11 cellular contexts compared by ENCODE assay signal in genomic region chr22:20211997-20212753, GRCh38. TPM values are rescaled to one million over a fixed set of nuclear protein-coding genes. Genes with fewer than 3 reads are reported as not detected.
A peak's percentile ranks its signal among the peaks of the same experiment; 100 is the strongest.
DNase-seq lines count a peak whose midpoint lies in the region; ATAC-seq and TF ChIP-seq lines count a peak whose summit lies in the region.
"Had no signal": no experiment of that assay in that cellular context is flagged by ENCODE, and none has a peak within 500 bp of the region (broad histone marks: within the 10 kb centered on the region; RNA-seq: fewer than 3 reads in every experiment).

No MANE protein-coding gene starts in this region.

- H3K27ac ChIP-seq in A673 (ENCODE audit: low read depth, low read length, poor library complexity, severe bottlenecking): peak overlapping the region; percentile 76
- H3K27ac ChIP-seq in left lung: no peak overlapping the region
- H3K27ac ChIP-seq: uterus had no signal

- TF ChIP-seq CTCF in A673 (conservative IDR thresholded peaks at IDR 0.05; ENCODE audit: low read depth, low read length): no peak
- TF ChIP-seq CTCF in left lung (IDR thresholded peaks at IDR 0.05): no peak

- TF ChIP-seq EP300 in Ishikawa (IDR thresholded peaks at IDR 0.05; ENCODE audit: borderline replicate concordance): no peak

- intact Hi-C loops in A673 (cut with micrococcal nuclease; ENCODE audit: unreplicated experiment): no loop called here
- intact Hi-C loops in left lung (cut with DNase I): no loop called here

- no TSS peak for BruUV-seq in A673 (replicated peaks; lab: Mats Ljungman, UMichigan)

- DNase-seq in A673 (ENCODE audit: low spot score) (peak; percentile 91), astrocyte of the hippocampus (ENCODE audit: low read depth, low spot score) (peak; percentile 47), left lung (peak; percentile 63 to 89), MV-4-11 (lab: John Stamatoyannopoulos, UW) (no peak), NCI-H446 (lab: John Stamatoyannopoulos, UW) (no peak), GM19238 (ENCODE audit: insufficient read length, low spot score) (no peak), globus pallidus (ENCODE audit: low spot score) (no peak)
- DNase-seq: activated T-cell treated with anti-CD3 and anti-CD28 coated beads, Interleukin-2, amount 50 U/mL, for 4 hours; effector CD8-positive, alpha-beta T cell had no signal

- POLR2A ChIA-PET in A673 (lab: Charles Lee; ENCODE audit: low non-redundant PET): interaction anchor here (0.6 kb wide), 1 partner anchor 23 kb away, joined by 13 read pairs; no protein-coding TSS in a partner anchor

- H3K4me1 ChIP-seq in A673 (ENCODE audit: insufficient read depth, low read length, poor library complexity, severe bottlenecking) (peaks cover 34% of the 10 kb centered on the region), left lung (peaks cover 7 to 15% of the 10 kb centered on the region in 2 donors)

- H3K9me3 ChIP-seq in A673 (ENCODE audit: low read depth, low read length, poor library complexity, severe bottlenecking): no peaks in the 10 kb centered on the region
- no peaks in the 10 kb centered on the region for H3K9me3 ChIP-seq in left lung
- H3K9me3 ChIP-seq: uterus had no signal

- TF ChIP-seq RAD21 in Ishikawa (IDR thresholded peaks at IDR 0.05; ENCODE audit: low read depth): no peak

- H3K27me3 ChIP-seq in A673 (replicated peaks; ENCODE audit: insufficient read depth, low read depth, low read length, poor library complexity): no peaks in the 10 kb centered on the region
- no peaks in the 10 kb centered on the region for H3K27me3 ChIP-seq in left lung
- H3K27me3 ChIP-seq: uterus had no signal

- ATAC-seq in left lung: peak; percentile 64
- ATAC-seq: activated T-cell treated with anti-CD3 and anti-CD28 coated beads, Interleukin-2, amount 50 U/mL, for 4 hours had no signal

- H3K36me3 ChIP-seq in A673 (ENCODE audit: insufficient read depth, low read length, poor library complexity, severe bottlenecking) (no peaks in the 10 kb centered on the region), left lung (no peaks in the 10 kb centered on the region)
- H3K36me3 ChIP-seq: uterus had no signal

- CTCF ChIA-PET in A673 (lab: Charles Lee): no interaction called here

- H3K4me3 ChIP-seq in A673 (ENCODE audit: low read depth, low read length, poor library complexity, severe bottlenecking) (peak overlapping the region; percentile 9), left lung (peak overlapping the region in 1 of 2 donors; percentile 17)
- H3K4me3 ChIP-seq: uterus had no signal

TF ChIP-seq in Ishikawa, 13 proteins besides CTCF, POLR2A, EP300 and RAD21:
- TF ChIP-seq FOXM1 (IDR thresholded peaks at IDR 0.05; ENCODE audit: borderline replicate concordance, low read depth): no peak
- no peak for TF ChIP-seq TEAD4 (IDR thresholded peaks at IDR 0.05)
- no peak for TF ChIP-seq REST (IDR thresholded peaks at IDR 0.05; ENCODE audit: low read depth)
- TF ChIP-seq CEBPB (IDR thresholded peaks at IDR 0.05): no peak
- TF ChIP-seq MAX (IDR thresholded peaks at IDR 0.05): peak; percentile 96
- TF ChIP-seq NFIC (IDR thresholded peaks at IDR 0.05): peak; percentile 93
- peak; percentile 82 for TF ChIP-seq USF1 (IDR thresholded peaks at IDR 0.05)
- no peak for TF ChIP-seq EGR1 (IDR thresholded peaks at IDR 0.05)
- TF ChIP-seq TAF1 (IDR thresholded peaks at IDR 0.05; ENCODE audit: low read depth): peak; percentile 27; the same call in 1 of the 2 replicates
- no peak; the same call in 1 of the 2 replicates for TF ChIP-seq ZBTB7A (IDR thresholded peaks at IDR 0.05; ENCODE audit: low read depth)
- TF ChIP-seq YY1 (IDR thresholded peaks at IDR 0.05; ENCODE audit: low read depth): 0 out of 2 replicates have a peak, but pooled peaks have one; percentile 10
- peak; percentile 25; the same call in 1 of the 2 replicates for TF ChIP-seq TCF12 (IDR thresholded peaks at IDR 0.05; ENCODE audit: low read depth)
- no peak for TF ChIP-seq CREB1 (IDR thresholded peaks at IDR 0.05; ENCODE audit: low read depth)

RNA-seq across cellular contexts. Expression of gene RTN4R, which starts 55.9 kb away (rescaled TPM):
- total RNA-seq in A673 (2021) (9.6 and 9.9 TPM in 2 replicates), left lung (10 to 100 TPM in 1 of 2 donors, 1 to 10 TPM in 1; 8.9 to 10.9 TPM)

Comparison
In these comparisons a context has a peak if more than half of its experiments do, and no peak if none do; other contexts are left out.
1. DNase-seq: peak in A673 (single experiment), astrocyte of the hippocampus (single experiment) and left lung (2 of 2); none in MV-4-11 (single experiment), NCI-H446 (0 of 2), GM19238 (single experiment) and globus pallidus (single experiment).